ENCODE assay signal across 23 cellular contexts in the genomic region with DNA sequence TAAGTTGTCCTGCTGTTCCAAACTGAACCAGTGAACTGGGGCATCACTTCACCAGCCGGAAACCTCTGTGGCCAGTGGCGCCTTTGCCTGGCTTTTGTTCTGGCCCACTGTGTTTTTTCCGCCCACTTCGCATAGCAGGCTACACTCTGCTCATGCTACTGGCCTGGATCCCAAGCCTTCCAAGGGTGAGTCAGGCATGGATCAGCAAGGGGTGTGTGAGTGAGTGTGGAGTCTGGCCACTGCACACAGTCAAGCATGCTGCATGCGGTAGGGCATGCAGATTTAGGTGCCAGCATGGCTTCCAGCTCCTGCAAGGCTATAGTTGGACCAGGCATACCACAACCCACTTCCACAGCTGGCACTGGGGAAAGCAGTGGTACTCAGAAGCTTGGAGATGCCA.
"Had no signal": no experiment of that assay in that cellular context is flagged by ENCODE, and none has a peak within 500 bp of the region (broad histone marks: within the 10 kb centered on the region; RNA-seq: fewer than 3 reads in every experiment).

No MANE protein-coding gene starts in this region.

- H3K27me3 ChIP-seq: esophagus muscularis mucosa, gastroesophageal sphincter, pancreas, stomach, transverse colon had no signal

- H3K27me3 Mint-ChIP-seq: naive thymus-derived CD8-positive, alpha-beta T cell; progenitor cell of endocrine pancreas had no signal

- H3K9me3 ChIP-seq: pancreas had no signal

- ATAC-seq: gastroesophageal sphincter; mucosa of descending colon; naive thymus-derived CD8-positive, alpha-beta T cell; pancreas; right cardiac atrium had no signal

- H3K4me1 Mint-ChIP-seq: immature natural killer cell; naive thymus-derived CD8-positive, alpha-beta T cell; neural crest cell had no signal

- H3K27ac ChIP-seq: dorsolateral prefrontal cortex, esophagus muscularis mucosa, gastroesophageal sphincter, pancreas, stomach, thoracic aorta, transverse colon had no signal

- DNase-seq: cortex of kidney; dorsolateral prefrontal cortex; effector CD8-positive, alpha-beta T cell; glutamatergic neuron; immature natural killer cell; kidney glomerular epithelial cell; mammary epithelial cell; mucosa of descending colon; naive thymus-derived CD8-positive, alpha-beta T cell; nucleus accumbens; right cardiac atrium; small intestine; stimulated activated CD4-positive, alpha-beta T cell treated with anti-CD3 and anti-CD28 coated beads, Interleukin-12 subunit alpha, Interleukin-12 subunit beta, amount 100 ng/mL, for 4 hours; stimulated activated naive CD4-positive, alpha-beta T cell; stomach; substantia nigra; transverse colon had no signal

- H3K36me3 ChIP-seq: esophagus muscularis mucosa, gastroesophageal sphincter, pancreas, stomach, thoracic aorta, transverse colon had no signal

- H3K4me1 ChIP-seq: esophagus muscularis mucosa, gastroesophageal sphincter, pancreas, stomach, transverse colon had no signal

- H3K27ac Mint-ChIP-seq: immature natural killer cell; naive thymus-derived CD8-positive, alpha-beta T cell; progenitor cell of endocrine pancreas had no signal

- H3K4me3 ChIP-seq: dorsolateral prefrontal cortex, esophagus muscularis mucosa, gastroesophageal sphincter, mucosa of descending colon, pancreas, stomach, thoracic aorta, transverse colon had no signal

- H3K4me3 Mint-ChIP-seq: immature natural killer cell; naive thymus-derived CD8-positive, alpha-beta T cell; neural crest cell had no signal
